In the genomic region with DNA sequence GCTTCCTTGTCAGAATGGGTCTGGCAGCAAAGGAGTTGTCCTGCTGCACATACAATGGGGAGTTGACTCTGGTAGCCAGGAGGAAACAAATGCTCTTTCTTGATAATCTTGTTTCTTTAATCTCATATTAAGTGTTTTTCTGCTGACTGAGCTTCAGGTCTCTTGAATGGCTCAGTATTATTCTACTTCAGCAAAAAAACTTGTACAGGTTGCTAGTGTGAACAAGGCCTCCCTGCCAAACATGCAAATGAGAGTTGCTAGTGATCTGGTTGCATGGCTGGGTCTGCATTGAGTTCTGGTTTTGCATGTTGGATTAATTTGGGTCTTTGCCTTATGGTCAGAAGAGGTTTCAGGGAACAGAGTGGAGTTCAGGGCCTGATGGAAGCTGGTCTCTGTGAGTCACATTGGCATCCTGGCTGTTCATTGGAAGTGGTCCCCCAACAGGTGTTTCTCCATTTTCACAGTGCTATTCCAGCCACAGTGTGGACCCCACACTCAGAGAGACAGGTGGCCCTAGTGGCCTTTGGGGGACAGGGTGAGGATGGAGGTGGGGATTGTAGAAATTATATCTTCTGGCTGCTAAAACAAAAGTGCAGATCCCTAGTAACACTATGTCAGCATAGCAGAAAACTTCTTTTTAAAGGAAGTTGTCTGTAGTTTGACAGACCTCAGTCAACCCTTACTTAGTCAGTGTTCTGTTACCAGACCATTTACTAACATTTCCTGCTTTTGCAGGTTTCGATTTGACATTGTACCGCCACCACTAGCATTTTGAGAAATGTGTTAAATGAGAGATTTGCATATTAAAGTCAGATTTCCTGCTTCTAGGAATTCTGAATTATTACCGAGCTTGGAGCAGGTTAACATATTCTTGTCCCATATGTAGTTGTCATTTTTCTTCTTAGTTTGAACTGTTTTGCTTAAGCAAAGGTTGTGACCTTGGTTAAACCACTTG, we compare ENCODE assay signal across 1 cellular context.
TF ChIP-seq lines count a peak whose summit lies in the region.

No MANE protein-coding gene starts in this region.

TF ChIP-seq in SK-N-SH treated with all-trans-retinoic acid at 6 μM for 48 hours, 23 proteins besides CTCF, POLR2A, EP300 and RAD21 (continued from another document):
- TF ChIP-seq, protein P1, sequence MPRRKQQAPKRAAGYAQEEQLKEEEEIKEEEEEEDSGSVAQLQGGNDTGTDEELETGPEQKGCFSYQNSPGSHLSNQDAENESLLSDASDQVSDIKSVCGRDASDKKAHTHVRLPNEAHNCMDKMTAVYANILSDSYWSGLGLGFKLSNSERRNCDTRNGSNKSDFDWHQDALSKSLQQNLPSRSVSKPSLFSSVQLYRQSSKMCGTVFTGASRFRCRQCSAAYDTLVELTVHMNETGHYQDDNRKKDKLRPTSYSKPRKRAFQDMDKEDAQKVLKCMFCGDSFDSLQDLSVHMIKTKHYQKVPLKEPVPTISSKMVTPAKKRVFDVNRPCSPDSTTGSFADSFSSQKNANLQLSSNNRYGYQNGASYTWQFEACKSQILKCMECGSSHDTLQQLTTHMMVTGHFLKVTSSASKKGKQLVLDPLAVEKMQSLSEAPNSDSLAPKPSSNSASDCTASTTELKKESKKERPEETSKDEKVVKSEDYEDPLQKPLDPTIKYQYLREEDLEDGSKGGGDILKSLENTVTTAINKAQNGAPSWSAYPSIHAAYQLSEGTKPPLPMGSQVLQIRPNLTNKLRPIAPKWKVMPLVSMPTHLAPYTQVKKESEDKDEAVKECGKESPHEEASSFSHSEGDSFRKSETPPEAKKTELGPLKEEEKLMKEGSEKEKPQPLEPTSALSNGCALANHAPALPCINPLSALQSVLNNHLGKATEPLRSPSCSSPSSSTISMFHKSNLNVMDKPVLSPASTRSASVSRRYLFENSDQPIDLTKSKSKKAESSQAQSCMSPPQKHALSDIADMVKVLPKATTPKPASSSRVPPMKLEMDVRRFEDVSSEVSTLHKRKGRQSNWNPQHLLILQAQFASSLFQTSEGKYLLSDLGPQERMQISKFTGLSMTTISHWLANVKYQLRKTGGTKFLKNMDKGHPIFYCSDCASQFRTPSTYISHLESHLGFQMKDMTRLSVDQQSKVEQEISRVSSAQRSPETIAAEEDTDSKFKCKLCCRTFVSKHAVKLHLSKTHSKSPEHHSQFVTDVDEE (CRISPR knock-in tag; IDR thresholded peaks at IDR 0.05) = no peak
- TF ChIP-seq SNAI2 (CRISPR knock-in tag; IDR thresholded peaks at IDR 0.05) = no peak
